In genomic region chr20:32672982-32673727, GRCh38 we compare ENCODE assay signal across 8 cellular contexts. TPM values are rescaled to one million over a fixed set of nuclear protein-coding genes. Genes with fewer than 3 reads are reported as not detected.
DNase-seq lines count a peak whose midpoint lies in the region; ATAC-seq and TF ChIP-seq lines count a peak whose summit lies in the region.

No MANE protein-coding gene starts in this region.

- CTCF ChIA-PET in CD4-positive, alpha-beta T cell (lab: Charles Lee) = interaction anchor here (0.6 to 3.5 kb wide), 6 partner anchors 22 to 410 kb away, joined by 3 to 75 read pairs (median 4); no protein-coding TSS in a partner anchor

- no peak for TF ChIP-seq POLR2A in uterus (IDR thresholded peaks at IDR 0.05)

- TF ChIP-seq CTCF in CD4-positive, alpha-beta T cell (IDR thresholded peaks at IDR 0.05) = no peak
- TF ChIP-seq CTCF in neutrophil (IDR thresholded peaks at IDR 0.05) (no peak), uterus (IDR thresholded peaks at IDR 0.05) (no peak)

- peak; percentile 57 for ATAC-seq in CD4-positive, alpha-beta T cell (ENCODE audit: poor library complexity)
- ATAC-seq in GM19372 (IDR thresholded peaks at IDR 0.05; ENCODE audit: low read depth, unreplicated experiment) = peak; percentile 59

- H3K36me3 ChIP-seq in neutrophil (no peaks in the 10 kb centered on the region), uterus (no peaks in the 10 kb centered on the region)

- peak overlapping the region; percentile 29 to 41 for H3K4me3 ChIP-seq in neutrophil (ENCODE audit: low read depth in 1 of 2, low read length in 1 of 2)
- no peak overlapping the region for H3K4me3 ChIP-seq in uterus

- POLR2A ChIA-PET in CD4-positive, alpha-beta T cell (lab: Charles Lee) = interaction anchor here (0.5 to 2.0 kb wide), 3 partner anchors 27 to 105 kb away, joined by 3 to 12 read pairs (median 4); no protein-coding TSS in a partner anchor

- peaks cover 21% of the 10 kb centered on the region for H3K4me1 Mint-ChIP-seq in CD4-positive, alpha-beta T cell (ENCODE audit: low read depth)
- H3K4me1 Mint-ChIP-seq in activated T-cell treated with anti-CD3 and anti-CD28 coated beads, Interleukin-2, amount 50 U/mL, for 24 hours (ENCODE audit: low read depth) = peaks cover 18% of the 10 kb centered on the region
- peaks cover 7% of the 10 kb centered on the region for H3K4me1 Mint-ChIP-seq in activated T-helper 1 cell treated with anti-CD3 and anti-CD28 coated beads, Interleukin-12 subunit alpha, Interleukin-12 subunit beta, Interleukin-2, Interleukin-4 antibody, amounts not matched to agents 30 ng/mL and 10 ng/mL and 1 ng/mL, durations not matched to agents 14 hours and 24 hours and 36 hours (ENCODE audit: low read depth)

- peaks cover 23 to 26% of the 10 kb centered on the region in 2 experiments for H3K4me1 ChIP-seq in neutrophil (ENCODE audit: control insufficient read depth in 1 of 2, insufficient read depth in 1 of 2, low read depth in 1 of 2, low read length in 1 of 2)
- H3K4me1 ChIP-seq in uterus = no peaks in the 10 kb centered on the region

- peak in 2 of 10 experiments; percentile 4 to 5 for DNase-seq in CD4-positive, alpha-beta T cell
- DNase-seq in Kasumi-1 (lab: John Stamatoyannopoulos, UW) = peak; percentile 72 to 76
- peak; percentile 65 for DNase-seq in activated T-cell treated with anti-CD3 and anti-CD28 coated beads, Interleukin-2, amount 50 U/mL, for 24 hours
- no peak for DNase-seq in uterus
- DNase-seq in anterior cingulate cortex (lab: John Stamatoyannopoulos, UW) = no peak
- DNase-seq in activated T-helper 1 cell treated with anti-CD3 and anti-CD28 coated beads, Interleukin-12 subunit alpha, Interleukin-12 subunit beta, Interleukin-2, Interleukin-4 antibody, amounts not matched to agents 30 ng/mL and 10 ng/mL and 1 ng/mL, durations not matched to agents 14 hours and 24 hours and 36 hours (ENCODE audit: low spot score) = no peak

- H3K27me3 ChIP-seq in CD4-positive, alpha-beta T cell (ENCODE audit: control insufficient read depth, insufficient read depth, low read length) = no peaks in the 10 kb centered on the region
- no peaks in the 10 kb centered on the region for H3K27me3 ChIP-seq in neutrophil
- no peaks in the 10 kb centered on the region for H3K27me3 ChIP-seq in uterus

- intact Hi-C loops in CD4-positive, alpha-beta T cell (cut with DNase I, micrococcal nuclease) = loop anchor here (5.0 to 10.0 kb wide), 4 partner anchors 422 to 624 kb away; no protein-coding TSS in a partner anchor
- intact Hi-C loops in uterus (cut with DNase I; ENCODE audit: low total_unique reads) = no loop called here
- intact Hi-C loops in activated T-helper 1 cell treated with anti-CD3 and anti-CD28 coated beads, Interleukin-12 subunit alpha, Interleukin-12 subunit beta, Interleukin-2, Interleukin-4 antibody, amounts not matched to agents 30 ng/mL and 10 ng/mL and 1 ng/mL, durations not matched to agents 14 hours and 24 hours and 36 hours (cut with micrococcal nuclease) = no loop called here

- no peak overlapping the region for H3K27ac ChIP-seq in CD4-positive, alpha-beta T cell (ENCODE audit: low read depth, low read length)
- H3K27ac ChIP-seq in neutrophil (peak overlapping the region; percentile 54), uterus (no peak overlapping the region)

- peak overlapping the region; percentile 42 for H3K27ac Mint-ChIP-seq in CD4-positive, alpha-beta T cell
- peak overlapping the region; percentile 70 for H3K27ac Mint-ChIP-seq in activated T-cell treated with anti-CD3 and anti-CD28 coated beads, Interleukin-2, amount 50 U/mL, for 24 hours
- no peak overlapping the region for H3K27ac Mint-ChIP-seq in activated T-helper 1 cell treated with anti-CD3 and anti-CD28 coated beads, Interleukin-12 subunit alpha, Interleukin-12 subunit beta, Interleukin-2, Interleukin-4 antibody, amounts not matched to agents 30 ng/mL and 10 ng/mL and 1 ng/mL, durations not matched to agents 14 hours and 24 hours and 36 hours

- no peaks in the 10 kb centered on the region for H3K27me3 Mint-ChIP-seq in CD4-positive, alpha-beta T cell
- H3K27me3 Mint-ChIP-seq in activated T-cell treated with anti-CD3 and anti-CD28 coated beads, Interleukin-2, amount 50 U/mL, for 24 hours = no peaks in the 10 kb centered on the region
- peaks cover under 1% of the 10 kb centered on the region for H3K27me3 Mint-ChIP-seq in activated T-helper 1 cell treated with anti-CD3 and anti-CD28 coated beads, Interleukin-12 subunit alpha, Interleukin-12 subunit beta, Interleukin-2, Interleukin-4 antibody, amounts not matched to agents 30 ng/mL and 10 ng/mL and 1 ng/mL, durations not matched to agents 14 hours and 24 hours and 36 hours (ENCODE audit: insufficient read depth)

- H3K9me3 ChIP-seq in CD4-positive, alpha-beta T cell (ENCODE audit: control insufficient read depth, low read length) = no peaks in the 10 kb centered on the region
- H3K9me3 ChIP-seq in neutrophil (no peaks in the 10 kb centered on the region), uterus (no peaks in the 10 kb centered on the region)

- no peaks in the 10 kb centered on the region for H3K9me3 Mint-ChIP-seq in CD4-positive, alpha-beta T cell
- no peaks in the 10 kb centered on the region for H3K9me3 Mint-ChIP-seq in activated T-cell treated with anti-CD3 and anti-CD28 coated beads, Interleukin-2, amount 50 U/mL, for 24 hours
- no peaks in the 10 kb centered on the region for H3K9me3 Mint-ChIP-seq in activated T-helper 1 cell treated with anti-CD3 and anti-CD28 coated beads, Interleukin-12 subunit alpha, Interleukin-12 subunit beta, Interleukin-2, Interleukin-4 antibody, amounts not matched to agents 30 ng/mL and 10 ng/mL and 1 ng/mL, durations not matched to agents 14 hours and 24 hours and 36 hours

- no peak overlapping the region for H3K4me3 Mint-ChIP-seq in CD4-positive, alpha-beta T cell
- H3K4me3 Mint-ChIP-seq in activated T-cell treated with anti-CD3 and anti-CD28 coated beads, Interleukin-2, amount 50 U/mL, for 24 hours = no peak overlapping the region
- no peak overlapping the region for H3K4me3 Mint-ChIP-seq in activated T-helper 1 cell treated with anti-CD3 and anti-CD28 coated beads, Interleukin-12 subunit alpha, Interleukin-12 subunit beta, Interleukin-2, Interleukin-4 antibody, amounts not matched to agents 30 ng/mL and 10 ng/mL and 1 ng/mL, durations not matched to agents 14 hours and 24 hours and 36 hours

- no peaks in the 10 kb centered on the region for H3K36me3 Mint-ChIP-seq in CD4-positive, alpha-beta T cell (ENCODE audit: low read depth)
- no peaks in the 10 kb centered on the region for H3K36me3 Mint-ChIP-seq in activated T-cell treated with anti-CD3 and anti-CD28 coated beads, Interleukin-2, amount 50 U/mL, for 24 hours (ENCODE audit: low read depth)
- H3K36me3 Mint-ChIP-seq in activated T-helper 1 cell treated with anti-CD3 and anti-CD28 coated beads, Interleukin-12 subunit alpha, Interleukin-12 subunit beta, Interleukin-2, Interleukin-4 antibody, amounts not matched to agents 30 ng/mL and 10 ng/mL and 1 ng/mL, durations not matched to agents 14 hours and 24 hours and 36 hours (ENCODE audit: low read depth) = no peaks in the 10 kb centered on the region

RNA-seq across cellular contexts. Expression of gene C20orf203, which starts 0.6 kb away (rescaled TPM):
- under 1 TPM; 0.17 to 0.33 TPM for total RNA-seq in CD4-positive, alpha-beta T cell
- total RNA-seq in uterus = 1 to 10 TPM in 1 of 4 donors, under 1 TPM in 1, not detected in 2; 0.07 to 2.0 TPM
- total RNA-seq in activated T-helper 1 cell treated with anti-CD3 and anti-CD28 coated beads, Interleukin-12 subunit alpha, Interleukin-12 subunit beta, Interleukin-2, Interleukin-4 antibody, amounts not matched to agents 30 ng/mL and 10 ng/mL and 1 ng/mL, durations not matched to agents 14 hours and 24 hours and 36 hours = not detected in 2 replicates

Comparison
In these comparisons a context has a peak if more than half of its experiments do, and no peak if none do; other contexts are left out.
1. DNase-seq: peak in Kasumi-1 (2 of 2) and activated T-cell treated with anti-CD3 and anti-CD28 coated beads, Interleukin-2, amount 50 U/mL, for 24 hours (single experiment); none in uterus (0 of 2), anterior cingulate cortex (0 of 58) and activated T-helper 1 cell treated with anti-CD3 and anti-CD28 coated beads, Interleukin-12 subunit alpha, Interleukin-12 subunit beta, Interleukin-2, Interleukin-4 antibody, amounts not matched to agents 30 ng/mL and 10 ng/mL and 1 ng/mL, durations not matched to agents 14 hours and 24 hours and 36 hours (single experiment).
2. H3K4me3 ChIP-seq: peak in neutrophil (2 of 2); none in uterus (0 of 2).
3. intact Hi-C loops: an anchor here in CD4-positive, alpha-beta T cell (5.0 to 10.0 kb wide); none called in uterus and activated T-helper 1 cell treated with anti-CD3 and anti-CD28 coated beads, Interleukin-12 subunit alpha, Interleukin-12 subunit beta, Interleukin-2, Interleukin-4 antibody, amounts not matched to agents 30 ng/mL and 10 ng/mL and 1 ng/mL, durations not matched to agents 14 hours and 24 hours and 36 hours.